In the genomic region with DNA sequence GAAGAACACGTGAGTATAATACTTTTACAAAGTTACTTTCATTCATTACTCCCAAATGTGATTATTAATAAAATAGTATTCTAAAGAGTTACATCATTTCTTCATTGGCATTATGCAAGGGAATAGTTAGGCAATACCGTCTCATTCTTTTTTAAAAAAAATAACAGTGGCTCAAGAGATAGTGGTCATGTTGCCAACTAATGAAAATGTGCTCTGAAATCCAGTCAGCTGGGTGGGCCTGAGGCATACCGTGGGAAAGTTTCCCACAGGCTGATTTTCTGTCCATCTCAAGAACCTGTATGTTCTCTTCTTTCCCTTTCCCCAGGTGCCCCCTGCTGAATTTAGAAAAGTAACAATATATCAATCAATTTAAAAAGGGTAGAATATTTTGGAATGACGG, we compare ENCODE assay signal across 15 cellular contexts. TPM values are rescaled to one million over a fixed set of nuclear protein-coding genes. Genes with fewer than 3 reads are reported as not detected.
DNase-seq lines count a peak whose midpoint lies in the region; ATAC-seq and TF ChIP-seq lines count a peak whose summit lies in the region.
"Had no signal": no experiment of that assay in that cellular context is flagged by ENCODE, and none has a peak within 500 bp of the region (broad histone marks: within the 10 kb centered on the region; RNA-seq: fewer than 3 reads in every experiment).

No MANE protein-coding gene starts in this region.

- peaks cover 3% of the 10 kb centered on the region; the same call in 1 of the 2 replicates for H4K20me1 ChIP-seq in PC-9 (ENCODE audit: insufficient read depth)

- intact Hi-C loops in Right ventricle myocardium inferior (cut with DNase I), result loop anchor here (5.0 kb wide), 1 partner anchor 119 kb away; no protein-coding TSS in a partner anchor
- intact Hi-C loops in cardiac septum (cut with DNase I), result loop anchor here (5.0 kb wide), 2 partner anchors 49 to 114 kb away; a partner anchor contains a TSS
- intact Hi-C loops in PC-9 (cut with micrococcal nuclease; ENCODE audit: unreplicated experiment), result loop anchor here (1.0 kb wide), 1 partner anchor 117 kb away; no protein-coding TSS in a partner anchor
- intact Hi-C loops in Calu3 (cut with micrococcal nuclease; ENCODE audit: unreplicated experiment), result no loop called here

- no peaks in the 10 kb centered on the region for H3K27me3 ChIP-seq in PC-9 (ENCODE audit: insufficient read depth, low read depth)
- H3K27me3 ChIP-seq: testis had no signal

- H3K9me3 ChIP-seq in PC-9 (ENCODE audit: insufficient read depth, low read depth), result no peaks in the 10 kb centered on the region
- H3K9me3 ChIP-seq: A549, testis had no signal

- no peak overlapping the region for H2AFZ ChIP-seq in PC-9

- H3K4me1 ChIP-seq in PC-9 (replicated peaks; ENCODE audit: insufficient read depth), result no peaks in the 10 kb centered on the region
- H3K4me1 ChIP-seq: testis had no signal

- no peaks in the 10 kb centered on the region for H3K79me2 ChIP-seq in PC-9 (ENCODE audit: low read depth)

- CTCF ChIA-PET in PC-9 (lab: Charles Lee), result no interaction called here
- CTCF ChIA-PET in Calu3 (lab: Charles Lee), result no interaction called here

- H3K36me3 ChIP-seq in PC-9 (ENCODE audit: low read depth), result peaks cover 56% of the 10 kb centered on the region

- no peaks in the 10 kb centered on the region for H3K9me3 Mint-ChIP-seq in memory B cell
- H3K9me3 Mint-ChIP-seq in Calu3 (ENCODE audit: low read depth, unreplicated experiment), result no peaks in the 10 kb centered on the region
- H3K9me3 Mint-ChIP-seq: activated B cell treated with CpG ODN at 0.5 μM for 24 hours had no signal

- H3K4me3 Mint-ChIP-seq in memory B cell, result no peak overlapping the region
- no peak overlapping the region for H3K4me3 Mint-ChIP-seq in Calu3 (ENCODE audit: low read depth, unreplicated experiment)
- H3K4me3 Mint-ChIP-seq: activated B cell treated with CpG ODN at 0.5 μM for 24 hours had no signal

- H3K4me2 ChIP-seq in PC-9, result no peak overlapping the region
- H3K4me2 ChIP-seq: A549 had no signal

- H3K4me1 Mint-ChIP-seq in memory B cell (peaks cover 3% of the 10 kb centered on the region), Calu3 (ENCODE audit: low read depth, unreplicated experiment) (no peaks in the 10 kb centered on the region)
- H3K4me1 Mint-ChIP-seq: activated B cell treated with CpG ODN at 0.5 μM for 24 hours had no signal

- H3K27ac Mint-ChIP-seq in memory B cell, result peak overlapping the region; percentile 24
- H3K27ac Mint-ChIP-seq in Calu3 (ENCODE audit: unreplicated experiment), result no peak overlapping the region
- H3K27ac Mint-ChIP-seq: activated B cell treated with CpG ODN at 0.5 μM for 24 hours had no signal

- DNase-seq in Right ventricle myocardium inferior (ENCODE audit: missing footprints) (no peak), cardiac septum (ENCODE audit: low spot score) (no peak), coronary artery (ENCODE audit: low spot score) (no peak), memory B cell (ENCODE audit: low spot score in 2 of 2) (no peak), dermis blood vessel endothelial cell (no peak), PC-9 (no peak), Calu3 (no peak), T-helper 9 cell (no peak)
- DNase-seq: activated B cell treated with CpG ODN at 0.5 μM for 24 hours, DMS53, NCI-H2029 treated with DMSO at 0.1 percent for 48 hours, testis had no signal

- H3K27ac ChIP-seq in coronary artery (peak overlapping the region; percentile 19 to 56), PC-9 (no peak overlapping the region)
- H3K27ac ChIP-seq: A549 had no signal

- H3K36me3 Mint-ChIP-seq in memory B cell (peaks cover 26% of the 10 kb centered on the region), Calu3 (ENCODE audit: insufficient read depth, unreplicated experiment) (peaks cover 32% of the 10 kb centered on the region)

- ATAC-seq in Right ventricle myocardium inferior (peak; percentile 66), memory B cell (ENCODE audit: low read depth) (no peak)
- ATAC-seq: A549, HepG2, SK-N-SH treated with all-trans-retinoic acid at 6 μM for 48 hours had no signal

- no peak for TF ChIP-seq CTCF in coronary artery (IDR thresholded peaks at IDR 0.05)
- no peak for TF ChIP-seq CTCF in PC-9 (conservative IDR thresholded peaks at IDR 0.05)
- no peak for TF ChIP-seq CTCF in Calu3 (IDR thresholded peaks at IDR 0.05; ENCODE audit: unreplicated experiment)

- no peak overlapping the region for H3K4me3 ChIP-seq in coronary artery
- H3K4me3 ChIP-seq in PC-9, result no peak overlapping the region
- H3K4me3 ChIP-seq: A549, testis had no signal

- BruUV-seq in PC-9 (replicated peaks; lab: Mats Ljungman, UMichigan), result no TSS peak
- BruUV-seq in Calu3 (replicated peaks; lab: Mats Ljungman, UMichigan), result no TSS peak

- H3K9me2 ChIP-seq in PC-9 (ENCODE audit: insufficient read depth), result no peaks in the 10 kb centered on the region; the same call in 1 of the 2 replicates

- H3K27me3 Mint-ChIP-seq in memory B cell (no peaks in the 10 kb centered on the region), Calu3 (ENCODE audit: unreplicated experiment) (no peaks in the 10 kb centered on the region)
- H3K27me3 Mint-ChIP-seq: activated B cell treated with CpG ODN at 0.5 μM for 24 hours had no signal

- POLR2A ChIA-PET in PC-9 (lab: Charles Lee; ENCODE audit: unreplicated experiment), result no interaction called here

- peaks cover 28% of the 10 kb centered on the region for H3F3A ChIP-seq in PC-9 (ENCODE audit: insufficient read depth, low read depth)

RNA-seq across cellular contexts. Expression of a gene that starts 40.8 kb away (rescaled TPM):
- total RNA-seq in Right ventricle myocardium inferior (not detected), cardiac septum (0.43 TPM), dermis blood vessel endothelial cell (0.68 and 2.9 TPM in 2 replicates), PC-9 (2021) (7.1 and 10.3 TPM in 2 replicates), Calu3 (2022) (0.40 TPM in 1 of 2 replicates, not detected in the other)
- total RNA-seq: HepG2 had no signal

RNA-seq across cellular contexts. Expression of a gene that starts 47.3 kb away (rescaled TPM):
- total RNA-seq in Right ventricle myocardium inferior (161 TPM), cardiac septum (142 TPM), dermis blood vessel endothelial cell (63.8 and 116 TPM in 2 replicates), PC-9 (2021) (283 and 364 TPM in 2 replicates), Calu3 (2022) (155 and 160 TPM in 2 replicates)
